9 cellular contexts compared by ENCODE assay signal in the genomic region with DNA sequence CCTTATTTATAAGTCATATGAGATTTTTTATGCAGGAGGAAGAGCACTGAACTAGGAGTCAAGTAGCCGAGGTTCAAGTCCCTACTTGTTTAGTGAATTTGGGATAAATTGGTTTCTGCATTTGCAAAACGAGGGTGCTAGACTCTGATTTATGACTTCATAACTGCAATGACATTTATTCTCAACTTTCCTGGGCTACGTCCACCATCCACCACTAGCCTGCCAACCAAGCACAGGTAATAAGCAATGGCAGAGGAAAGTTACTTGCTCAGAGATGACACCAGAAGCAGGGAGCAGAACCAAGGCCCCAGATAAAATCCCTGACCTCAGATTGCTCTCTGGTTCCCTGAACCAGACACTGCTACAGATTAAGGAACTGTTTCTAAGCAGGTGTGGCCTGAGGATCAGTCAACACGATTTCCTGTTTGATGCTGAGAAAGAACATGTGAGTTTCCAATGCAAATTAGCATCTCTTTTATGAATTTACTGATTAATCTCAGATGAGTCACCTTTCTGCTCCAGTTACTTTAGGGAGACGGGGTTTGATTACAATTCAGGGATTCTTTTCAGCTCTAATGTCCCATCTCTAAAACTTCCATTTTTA. TPM values are rescaled to one million over a fixed set of nuclear protein-coding genes. Genes with fewer than 3 reads are reported as not detected.
A peak's percentile ranks its signal among the peaks of the same experiment; 100 is the strongest.
DNase-seq lines count a peak whose midpoint lies in the region; ATAC-seq and TF ChIP-seq lines count a peak whose summit lies in the region.
"Had no signal": no experiment of that assay in that cellular context is flagged by ENCODE, and none has a peak within 500 bp of the region (broad histone marks: within the 10 kb centered on the region; RNA-seq: fewer than 3 reads in every experiment).

No MANE protein-coding gene starts in this region.

- intact Hi-C loops in activated CD4-positive, alpha-beta T cell treated with anti-CD3 and anti-CD28 coated beads for 36 hours (cut with DNase I, micrococcal nuclease) = no loop called here

- peaks cover 9% of the 10 kb centered on the region for H3K36me3 ChIP-seq in smooth muscle cell (ENCODE audit: low read depth)

- no peaks in the 10 kb centered on the region for H3K36me3 Mint-ChIP-seq in activated CD4-positive, alpha-beta T cell treated with anti-CD3 and anti-CD28 coated beads for 36 hours (ENCODE audit: low read depth)
- H3K36me3 Mint-ChIP-seq in stimulated activated naive B cell treated with anti-CD40 and anti-IgM and Interleukin-4, amounts not matched to agents 10 μg/mL and 1 μg/mL and 100 μg/mL, for 72 hours = no peaks in the 10 kb centered on the region
- peaks cover 12% of the 10 kb centered on the region for H3K36me3 Mint-ChIP-seq in HFFc6 (ENCODE audit: low read depth)

- no peaks in the 10 kb centered on the region for H3F3A ChIP-seq in smooth muscle cell (ENCODE audit: low read depth)

- H3K4me1 Mint-ChIP-seq in activated CD4-positive, alpha-beta T cell treated with anti-CD3 and anti-CD28 coated beads for 36 hours = peaks cover 6% of the 10 kb centered on the region
- H3K4me1 Mint-ChIP-seq in stimulated activated naive B cell treated with anti-CD40 and anti-IgM and Interleukin-4, amounts not matched to agents 10 μg/mL and 1 μg/mL and 100 μg/mL, for 72 hours = peaks cover 36 to 52% of the 10 kb centered on the region in 2 donors
- peaks cover 32% of the 10 kb centered on the region for H3K4me1 Mint-ChIP-seq in HFFc6 (ENCODE audit: low read depth)

- CTCF ChIA-PET in activated CD4-positive, alpha-beta T cell treated with anti-CD3 and anti-CD28 coated beads for 36 hours (lab: Charles Lee) = no interaction called here

- H3K4me3 ChIP-seq in smooth muscle cell = no peak overlapping the region

- peaks cover 14% of the 10 kb centered on the region for H3K4me1 ChIP-seq in smooth muscle cell (ENCODE audit: low read depth)

- H3K9ac ChIP-seq in smooth muscle cell (ENCODE audit: low read depth) = no peak overlapping the region

- H3K27me3 Mint-ChIP-seq in activated CD4-positive, alpha-beta T cell treated with anti-CD3 and anti-CD28 coated beads for 36 hours = no peaks in the 10 kb centered on the region
- H3K27me3 Mint-ChIP-seq in stimulated activated naive B cell treated with anti-CD40 and anti-IgM and Interleukin-4, amounts not matched to agents 10 μg/mL and 1 μg/mL and 100 μg/mL, for 72 hours = no peaks in the 10 kb centered on the region
- peaks cover 2% of the 10 kb centered on the region; the same call in 1 of the 2 replicates for H3K27me3 Mint-ChIP-seq in HFFc6 (ENCODE audit: insufficient read depth)

- no peaks in the 10 kb centered on the region for H3K27me3 ChIP-seq in smooth muscle cell (ENCODE audit: low read depth)

- ATAC-seq in activated CD4-positive, alpha-beta T cell treated with anti-CD3 and anti-CD28 coated beads for 36 hours = peak; percentile 26
- ATAC-seq in HG02885 (IDR thresholded peaks at IDR 0.05; ENCODE audit: poor library complexity, unreplicated experiment) = peak; percentile 73
- peak; percentile 84 to 86 for ATAC-seq in stimulated activated naive B cell treated with anti-CD40 and anti-IgM and Interleukin-4, amounts not matched to agents 10 μg/mL and 1 μg/mL and 100 μg/mL, for 72 hours (replicated peaks)

- POLR2A ChIA-PET in activated CD4-positive, alpha-beta T cell treated with anti-CD3 and anti-CD28 coated beads for 36 hours (lab: Charles Lee) = no interaction called here

- H3K4me3 Mint-ChIP-seq in activated CD4-positive, alpha-beta T cell treated with anti-CD3 and anti-CD28 coated beads for 36 hours = no peak overlapping the region
- H3K4me3 Mint-ChIP-seq in stimulated activated naive B cell treated with anti-CD40 and anti-IgM and Interleukin-4, amounts not matched to agents 10 μg/mL and 1 μg/mL and 100 μg/mL, for 72 hours = no peak overlapping the region
- H3K4me3 Mint-ChIP-seq in HFFc6 = no peak overlapping the region

- H3K4me2 ChIP-seq in smooth muscle cell = no peak overlapping the region

- no peaks in the 10 kb centered on the region for H3K9me3 Mint-ChIP-seq in activated CD4-positive, alpha-beta T cell treated with anti-CD3 and anti-CD28 coated beads for 36 hours (ENCODE audit: low read depth)
- no peaks in the 10 kb centered on the region for H3K9me3 Mint-ChIP-seq in stimulated activated naive B cell treated with anti-CD40 and anti-IgM and Interleukin-4, amounts not matched to agents 10 μg/mL and 1 μg/mL and 100 μg/mL, for 72 hours
- no peaks in the 10 kb centered on the region for H3K9me3 Mint-ChIP-seq in HFFc6

- no peaks in the 10 kb centered on the region for H3K9me3 ChIP-seq in smooth muscle cell (replicated peaks; ENCODE audit: low read depth)

- H2AFZ ChIP-seq in smooth muscle cell (ENCODE audit: low read depth) = no peak overlapping the region

- TF ChIP-seq CTCF in HFFc6 (IDR thresholded peaks at IDR 0.05) (no peak), smooth muscle cell (IDR thresholded peaks at IDR 0.05; ENCODE audit: borderline replicate concordance, insufficient read depth, poor library complexity, severe bottlenecking) (no peak)

- peaks cover 59% of the 10 kb centered on the region for H3K79me2 ChIP-seq in smooth muscle cell (ENCODE audit: low read depth)

- H3K27ac ChIP-seq in smooth muscle cell (ENCODE audit: low read depth) = no peak overlapping the region

- no peak overlapping the region for H3K27ac Mint-ChIP-seq in activated CD4-positive, alpha-beta T cell treated with anti-CD3 and anti-CD28 coated beads for 36 hours
- peak overlapping the region; percentile 31 for H3K27ac Mint-ChIP-seq in stimulated activated naive B cell treated with anti-CD40 and anti-IgM and Interleukin-4, amounts not matched to agents 10 μg/mL and 1 μg/mL and 100 μg/mL, for 72 hours
- no peak overlapping the region for H3K27ac Mint-ChIP-seq in HFFc6

- peaks cover 94% of the 10 kb centered on the region for H4K20me1 ChIP-seq in smooth muscle cell (ENCODE audit: low read depth)

- WGBS in smooth muscle cell (ENCODE audit: low lambda C conversion rate) = 83% methylated on average over 5 of the region's 5 CpGs

- DNase-seq in activated CD4-positive, alpha-beta T cell treated with anti-CD3 and anti-CD28 coated beads for 36 hours = no peak
- DNase-seq in activated CD4-positive, alpha-beta T cell treated with anti-CD3 and anti-CD28 coated beads, Interleukin-2, amount 50 U/mL, for 1 hour = no peak
- DNase-seq in RPMI8226 (peak; percentile 73), HFFc6 (no peak), NCI-H1436 treated with DMSO at 0.1 percent for 48 hours (lab: John Stamatoyannopoulos, UW) (no peak), smooth muscle cell (lab: John Stamatoyannopoulos, UW; ENCODE audit: unreplicated experiment) (no peak)
- peak; percentile 53 for DNase-seq in stimulated activated naive B cell treated with anti-CD40 and anti-IgM and Interleukin-4, amounts not matched to agents 10 μg/mL and 1 μg/mL and 100 μg/mL, for 72 hours
- DNase-seq: OCI-M1 had no signal

RNA-seq across cellular contexts. Expression of a gene that starts 52.7 kb away (rescaled TPM):
- not detected for total RNA-seq in activated CD4-positive, alpha-beta T cell treated with anti-CD3 and anti-CD28 coated beads for 36 hours
- total RNA-seq in HFFc6 (2021; fragmentation: NEBNext Ultra II Directional; extraction: Animal tissue kit (Norgen Biotek cat#: 25700)) = 10 to 100 TPM; 15.1 to 29.9 (median 24.8) TPM
- total RNA-seq in smooth muscle cell = 74.3 and 81.5 TPM in 2 replicates
- 48.5 and 56.9 TPM in 2 replicates for polyA plus RNA-seq in smooth muscle cell

Comparison
In these comparisons a context has a peak if more than half of its experiments do, and no peak if none do; other contexts are left out.
1. ATAC-seq: peak in every context shown above with its lines; median percentile 85 in stimulated activated naive B cell treated with anti-CD40 and anti-IgM and Interleukin-4, amounts not matched to agents 10 μg/mL and 1 μg/mL and 100 μg/mL, for 72 hours; 73 in HG02885; 26 in activated CD4-positive, alpha-beta T cell treated with anti-CD3 and anti-CD28 coated beads for 36 hours.
2. DNase-seq: peak in RPMI8226 (single experiment) and stimulated activated naive B cell treated with anti-CD40 and anti-IgM and Interleukin-4, amounts not matched to agents 10 μg/mL and 1 μg/mL and 100 μg/mL, for 72 hours (single experiment); none in activated CD4-positive, alpha-beta T cell treated with anti-CD3 and anti-CD28 coated beads for 36 hours (single experiment), activated CD4-positive, alpha-beta T cell treated with anti-CD3 and anti-CD28 coated beads, Interleukin-2, amount 50 U/mL, for 1 hour (single experiment), HFFc6 (single experiment), NCI-H1436 treated with DMSO at 0.1 percent for 48 hours (single experiment) and smooth muscle cell (single experiment).
3. RNA of a gene that starts 52.7 kb away (total RNA-seq): 74.3 to 81.5 TPM in smooth muscle cell and 15.1 to 29.9 TPM in HFFc6; not detected in activated CD4-positive, alpha-beta T cell treated with anti-CD3 and anti-CD28 coated beads for 36 hours; every median in the first group is over 10 times any median in the second.